In genomic region chr5:612498-613424, GRCh38 we compare ENCODE assay signal across 7 cellular contexts. TPM values are rescaled to one million over a fixed set of nuclear protein-coding genes. Genes with fewer than 3 reads are reported as not detected.
DNase-seq lines count a peak whose midpoint lies in the region; ATAC-seq and TF ChIP-seq lines count a peak whose summit lies in the region.

No MANE protein-coding gene starts in this region.

- peaks cover 54% of the 10 kb centered on the region for H3K79me2 ChIP-seq in KMS-11 (ENCODE audit: insufficient read depth, low read depth)

- ATAC-seq in GM21737 (IDR thresholded peaks at IDR 0.05; ENCODE audit: unreplicated experiment): peak; percentile 28
- peak; percentile 42 to 51 for ATAC-seq in activated naive CD4-positive, alpha-beta T cell treated with anti-CD3 and anti-CD28 coated beads, Interleukin-2, amount 50 U/mL, for 72 hours
- peak; percentile 33 to 34 for ATAC-seq in gastrocnemius medialis

- H3K4me3 ChIP-seq in GM12865 (ENCODE audit: low read depth, low read length) (peak overlapping the region; percentile 96), KMS-11 (IDR thresholded peaks at IDR 0.05; ENCODE audit: insufficient read depth, low read depth, low read length) (no peak overlapping the region), gastrocnemius medialis (peak overlapping the region; percentile 70 to 78 (median 74))

- peak overlapping the region; percentile 21; the same call in 1 of the 2 replicates for H3K27ac ChIP-seq in KMS-11
- H3K27ac ChIP-seq in gastrocnemius medialis: no peak overlapping the region

- H2AFZ ChIP-seq in KMS-11 (ENCODE audit: low read depth): peak overlapping the region; percentile 79

- H3K4me1 ChIP-seq in KMS-11 (ENCODE audit: low read depth, poor library complexity, severe bottlenecking) (peaks cover 9% of the 10 kb centered on the region), gastrocnemius medialis (peaks cover 6 to 13% of the 10 kb centered on the region in 2 donors)

- peak overlapping the region; percentile 88 to 91 for H3K27ac Mint-ChIP-seq in activated naive CD4-positive, alpha-beta T cell treated with anti-CD3 and anti-CD28 coated beads, Interleukin-2, amount 50 U/mL, for 72 hours

- H3K36me3 ChIP-seq in KMS-11 (ENCODE audit: insufficient read depth) (no peaks in the 10 kb centered on the region), gastrocnemius medialis (no peaks in the 10 kb centered on the region)

- intact Hi-C loops in gastrocnemius medialis (cut with DNase I; ENCODE audit: low total_unique reads): loop anchor here (1.0 to 10.0 kb wide), 3 partner anchors 139 to 280 kb away; partner anchors contain the start of genes BRD9, EXOC3 and TRIP13

- H3K27me3 ChIP-seq in KMS-11 (ENCODE audit: insufficient read depth, low read depth) (no peaks in the 10 kb centered on the region), gastrocnemius medialis (no peaks in the 10 kb centered on the region)

- H3K9ac ChIP-seq in KMS-11: peak overlapping the region; percentile 57

- H3K36me3 Mint-ChIP-seq in activated naive CD4-positive, alpha-beta T cell treated with anti-CD3 and anti-CD28 coated beads, Interleukin-2, amount 50 U/mL, for 72 hours: peaks cover 15 to 37% of the 10 kb centered on the region in 2 donors

- peak overlapping the region; percentile 81 for H3K4me2 ChIP-seq in KMS-11

- DNase-seq in GM12865 (ENCODE audit: low read depth) (no peak), hepatic stellate cell (ENCODE audit: low spot score) (peak; percentile 40), gastrocnemius medialis (no peak), NCI-H1105 treated with DMSO at 0.1 percent for 48 hours (lab: John Stamatoyannopoulos, UW) (no peak)
- DNase-seq in activated naive CD4-positive, alpha-beta T cell treated with anti-CD3 and anti-CD28 coated beads, Interleukin-2, amount 50 U/mL, for 72 hours (ENCODE audit: low spot score in 2 of 2): peak; percentile 41 to 52

- H3K9me3 Mint-ChIP-seq in activated naive CD4-positive, alpha-beta T cell treated with anti-CD3 and anti-CD28 coated beads, Interleukin-2, amount 50 U/mL, for 72 hours: peaks cover 0 to 5% of the 10 kb centered on the region in 2 donors

- TF ChIP-seq CTCF in GM12865 (IDR thresholded peaks at IDR 0.05; ENCODE audit: insufficient read depth, low read depth, low read length, missing control alignments) (no peak), KMS-11 (conservative IDR thresholded peaks at IDR 0.05; ENCODE audit: low read depth, low read length) (no peak), gastrocnemius medialis (IDR thresholded peaks at IDR 0.05 in 4 of 5, conservative IDR thresholded peaks at IDR 0.05 in 1 of 5) (no peak)

- H3K9me3 ChIP-seq in gastrocnemius medialis: no peaks in the 10 kb centered on the region

- no peak for TF ChIP-seq POLR2A in gastrocnemius medialis (IDR thresholded peaks at IDR 0.05)

- in situ Hi-C loops in gastrocnemius medialis (cut with MboI; ENCODE audit: low sequenced_read_pairs in 4 of 4): no loop called here

- no peaks in the 10 kb centered on the region for H4K20me1 ChIP-seq in KMS-11 (ENCODE audit: insufficient read depth)

RNA-seq across cellular contexts. Expression of gene CEP72, which starts 0.6 kb away (rescaled TPM):
- total RNA-seq in activated naive CD4-positive, alpha-beta T cell treated with anti-CD3 and anti-CD28 coated beads, Interleukin-2, amount 50 U/mL, for 72 hours: 10 to 100 TPM; 24.8 to 44.2 TPM
- total RNA-seq in gastrocnemius medialis: under 1 TPM in 3 of 4 donors, not detected in 1; 0.36 to 0.56 (median 0.40) TPM

Comparison
In these comparisons a context has a peak if more than half of its experiments do, and no peak if none do; other contexts are left out.
1. DNase-seq: peak in activated naive CD4-positive, alpha-beta T cell treated with anti-CD3 and anti-CD28 coated beads, Interleukin-2, amount 50 U/mL, for 72 hours (2 of 2) and hepatic stellate cell (single experiment); none in GM12865 (single experiment), gastrocnemius medialis (0 of 2) and NCI-H1105 treated with DMSO at 0.1 percent for 48 hours (single experiment).
2. RNA of gene CEP72, which starts 0.6 kb away (total RNA-seq): 24.8 to 44.2 TPM in activated naive CD4-positive, alpha-beta T cell treated with anti-CD3 and anti-CD28 coated beads, Interleukin-2, amount 50 U/mL, for 72 hours; 0.36 to 0.56 TPM in gastrocnemius medialis; every median in the first group is over 10 times any median in the second.
3. Peak in every context shown above with its lines, with median percentiles within 50 percentile points of each other: ATAC-seq.